In genomic region chrX:39966186-39966585, GRCh38 we compare ENCODE assay signal across 1 cellular context.
TF ChIP-seq lines count a peak whose summit lies in the region.

No MANE protein-coding gene starts in this region.

TF ChIP-seq in IMR-90, 13 proteins besides CTCF, POLR2A, EP300 and RAD21:
- TF ChIP-seq, protein P1, sequence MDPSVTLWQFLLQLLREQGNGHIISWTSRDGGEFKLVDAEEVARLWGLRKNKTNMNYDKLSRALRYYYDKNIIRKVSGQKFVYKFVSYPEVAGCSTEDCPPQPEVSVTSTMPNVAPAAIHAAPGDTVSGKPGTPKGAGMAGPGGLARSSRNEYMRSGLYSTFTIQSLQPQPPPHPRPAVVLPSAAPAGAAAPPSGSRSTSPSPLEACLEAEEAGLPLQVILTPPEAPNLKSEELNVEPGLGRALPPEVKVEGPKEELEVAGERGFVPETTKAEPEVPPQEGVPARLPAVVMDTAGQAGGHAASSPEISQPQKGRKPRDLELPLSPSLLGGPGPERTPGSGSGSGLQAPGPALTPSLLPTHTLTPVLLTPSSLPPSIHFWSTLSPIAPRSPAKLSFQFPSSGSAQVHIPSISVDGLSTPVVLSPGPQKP (IDR thresholded peaks at IDR 0.05; ENCODE audit: borderline replicate concordance, low read depth, low read length): no peak
- TF ChIP-seq MXI1 (IDR thresholded peaks at IDR 0.05; ENCODE audit: borderline replicate concordance, low read depth, low read length) (no peak), BHLHE40 (IDR thresholded peaks at IDR 0.05; ENCODE audit: low read depth, low read length) (no peak), FOS (IDR thresholded peaks at IDR 0.05; ENCODE audit: low read depth, low read length) (no peak), MAFK (IDR thresholded peaks at IDR 0.05; ENCODE audit: low read depth, low read length) (no peak), CEBPB (IDR thresholded peaks at IDR 0.05; ENCODE audit: low read depth, low read length) (no peak), RCOR1 (IDR thresholded peaks at IDR 0.05; ENCODE audit: insufficient replicate concordance, low read length) (no peak), MAZ (IDR thresholded peaks at IDR 0.05; ENCODE audit: borderline replicate concordance, low read depth, low read length) (no peak), RFX5 (IDR thresholded peaks at IDR 0.05; ENCODE audit: low read depth, low read length) (no peak)
- TF ChIP-seq, protein P2, sequence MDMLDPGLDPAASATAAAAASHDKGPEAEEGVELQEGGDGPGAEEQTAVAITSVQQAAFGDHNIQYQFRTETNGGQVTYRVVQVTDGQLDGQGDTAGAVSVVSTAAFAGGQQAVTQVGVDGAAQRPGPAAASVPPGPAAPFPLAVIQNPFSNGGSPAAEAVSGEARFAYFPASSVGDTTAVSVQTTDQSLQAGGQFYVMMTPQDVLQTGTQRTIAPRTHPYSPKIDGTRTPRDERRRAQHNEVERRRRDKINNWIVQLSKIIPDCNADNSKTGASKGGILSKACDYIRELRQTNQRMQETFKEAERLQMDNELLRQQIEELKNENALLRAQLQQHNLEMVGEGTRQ (IDR thresholded peaks at IDR 0.05; ENCODE audit: low read depth, low read length): no peak
